In the genomic region with DNA sequence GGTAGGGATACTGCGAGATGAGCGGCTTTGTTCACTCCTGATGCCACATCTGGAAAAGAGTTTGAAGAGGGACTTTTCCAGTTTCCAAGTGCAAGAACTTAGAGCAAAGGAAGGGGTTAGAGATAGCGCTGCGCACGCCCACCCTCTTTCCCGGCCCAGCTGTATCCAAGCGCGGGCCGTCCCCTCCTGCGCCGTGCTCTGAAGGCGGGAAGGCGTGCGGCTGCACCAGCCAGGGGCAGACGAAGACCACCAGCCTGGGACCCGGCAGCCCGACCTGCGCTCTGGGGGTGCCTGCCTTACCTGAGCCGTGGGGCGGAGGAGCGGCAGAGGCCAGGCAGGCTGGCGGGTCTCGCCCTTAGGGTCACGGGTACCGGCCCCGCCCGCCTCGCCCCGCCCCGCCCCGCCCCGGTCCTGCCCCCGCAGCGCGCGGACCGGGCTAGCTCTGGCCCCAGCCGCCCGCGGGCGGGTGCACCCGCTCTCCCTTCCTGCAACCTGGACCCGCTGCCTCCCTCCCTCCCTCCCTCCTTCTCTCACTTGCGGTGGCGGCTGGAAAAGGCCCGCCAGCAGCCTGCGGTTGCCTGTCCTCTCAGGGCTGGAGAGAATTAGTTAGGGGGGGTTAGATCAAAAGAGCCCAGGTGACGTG, we compare ENCODE assay signal across 10 cellular contexts. TPM values are rescaled to one million over a fixed set of nuclear protein-coding genes. Genes with fewer than 3 reads are reported as not detected.
DNase-seq lines count a peak whose midpoint lies in the region; ATAC-seq and TF ChIP-seq lines count a peak whose summit lies in the region.
"Had no signal": no experiment of that assay in that cellular context is flagged by ENCODE, and none has a peak within 500 bp of the region (broad histone marks: within the 10 kb centered on the region; RNA-seq: fewer than 3 reads in every experiment).

TSS of gene WDR72 (minus strand) at position 331 of the 643 bp plus-strand sequence. CDS start 26,514 bp downstream, outside the sequence.

- intact Hi-C loops in body of pancreas (cut with DNase I) = no loop called here
- intact Hi-C loops in left lung (cut with DNase I) = no loop called here
- intact Hi-C loops in testis (cut with DNase I; ENCODE audit: low total_unique reads) = no loop called here

- H3K36me3 ChIP-seq in body of pancreas (replicated peaks in 1 of 2; ENCODE audit: insufficient read depth in 1 of 2, low read depth in 2 of 2) (no peaks in the 10 kb centered on the region), left lung (no peaks in the 10 kb centered on the region), testis (ENCODE audit: low read depth, missing control alignments) (no peaks in the 10 kb centered on the region)

- no peak for TF ChIP-seq POLR2A in body of pancreas (IDR thresholded peaks at IDR 0.05)
- TF ChIP-seq POLR2A in testis (IDR thresholded peaks at IDR 0.05) = no peak

- DNase-seq in NCI-H2029 (lab: John Stamatoyannopoulos, UW) = peak; percentile 11
- DNase-seq in NCI-H2029 treated with DMSO at 0.1 percent for 48 hours (lab: John Stamatoyannopoulos, UW) = no peak
- peak; percentile 6 to 45 (median 20) for DNase-seq in body of pancreas
- peak; percentile 34 to 79 for DNase-seq in left lung
- DNase-seq in testis = peak; percentile 17
- no peak for DNase-seq in NCI-H2196 treated with DMSO at 0.1 percent for 48 hours (lab: John Stamatoyannopoulos, UW; ENCODE audit: unreplicated experiment)
- no peak for DNase-seq in COLO668 (lab: John Stamatoyannopoulos, UW; ENCODE audit: unreplicated experiment)
- DNase-seq: NCI-H187 treated with DMSO at 0.1 percent for 48 hours had no signal

- peak; percentile 69 for ATAC-seq in body of pancreas
- peak; percentile 95 for ATAC-seq in left lung
- no peak for ATAC-seq in GM21737 (IDR thresholded peaks at IDR 0.05; ENCODE audit: unreplicated experiment)

- 4 to 31% methylated on average over 7 to 43 of the region's 48 CpGs for WGBS in body of pancreas, 2 donors
- WGBS in testis, 2 donors = 2% methylated on average over 19 to 36 of the region's 48 CpGs

- H3K4me1 ChIP-seq in body of pancreas (no peaks in the 10 kb centered on the region), left lung (no peaks in the 10 kb centered on the region), testis (no peaks in the 10 kb centered on the region)

- no peaks in the 10 kb centered on the region for H3K27me3 ChIP-seq in body of pancreas
- H3K27me3 ChIP-seq in left lung = peaks cover 8 to 44% of the 10 kb centered on the region in 2 donors
- no peaks in the 10 kb centered on the region for H3K27me3 ChIP-seq in testis

- H3K9me3 ChIP-seq in body of pancreas (no peaks in the 10 kb centered on the region), left lung (no peaks in the 10 kb centered on the region), testis (no peaks in the 10 kb centered on the region)

- no peak for TF ChIP-seq CTCF in body of pancreas (IDR thresholded peaks at IDR 0.05)
- TF ChIP-seq CTCF in left lung (IDR thresholded peaks at IDR 0.05) = no peak
- TF ChIP-seq CTCF in testis (IDR thresholded peaks at IDR 0.05) = no peak

- H3K4me3 ChIP-seq in body of pancreas (peak within 1 kb of the TSS in 1 of 2 donors; percentile 23), left lung (peak within 1 kb of the TSS; percentile 19 to 43), testis (peak within 1 kb of the TSS; percentile 39 to 56)

- H3K27ac ChIP-seq in body of pancreas (no peak within 1 kb of the TSS), left lung (no peak within 1 kb of the TSS), testis (no peak within 1 kb of the TSS)

RNA-seq across cellular contexts. Expression of gene WDR72, which starts in this region (rescaled TPM):
- total RNA-seq in body of pancreas = 1 to 10 TPM; 5.4 to 9.2 TPM
- total RNA-seq in left lung = under 1 TPM; 0.73 to 0.94 TPM
- 1 to 10 TPM; 2.1 to 2.4 TPM for total RNA-seq in testis
- polyA plus RNA-seq in testis (ENCODE audit: insufficient read depth, low read depth, low replicate concordance) = 1.9 TPM
- total RNA-seq: T-helper 2 cell treated with Interferon-gamma antibody and Interleukin-4, amounts not matched to agents 100 ng/mL and 5 ng/mL, for 36 hours had no signal

Comparison
In these comparisons a context has a peak if more than half of its experiments do, and no peak if none do; other contexts are left out.
1. DNase-seq: peak in NCI-H2029 (single experiment), body of pancreas (4 of 4) and testis (single experiment); none in NCI-H2029 treated with DMSO at 0.1 percent for 48 hours (single experiment), NCI-H2196 treated with DMSO at 0.1 percent for 48 hours (single experiment) and COLO668 (single experiment).
2. Peak in DNase-seq, ATAC-seq and H3K4me3 ChIP-seq in left lung; RNA of the gene not detected or under 1 TPM.